In the genomic region with DNA sequence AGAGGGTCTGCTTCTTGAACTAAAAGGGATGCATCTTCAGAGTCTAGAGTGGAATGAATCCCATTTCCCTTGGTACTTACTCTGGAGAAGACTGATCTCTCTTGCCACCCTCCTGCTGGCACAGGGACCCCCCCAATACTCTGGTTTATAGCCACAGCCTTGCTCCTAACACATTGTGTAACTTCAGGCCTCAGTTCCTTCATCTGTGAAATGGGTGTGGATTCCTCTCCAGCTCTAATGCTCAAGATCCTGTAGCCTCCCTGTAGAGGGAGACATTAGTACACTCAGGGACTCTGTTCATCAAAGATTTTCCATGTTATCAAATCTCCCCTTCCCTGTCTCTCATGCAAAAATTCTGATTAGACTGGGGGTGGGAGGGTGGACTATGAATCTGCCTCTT, we compare ENCODE assay signal across 29 cellular contexts.
"Had no signal": no experiment of that assay in that cellular context is flagged by ENCODE, and none has a peak within 500 bp of the region (broad histone marks: within the 10 kb centered on the region; RNA-seq: fewer than 3 reads in every experiment).

No MANE protein-coding gene starts in this region.

- H3K9me3 Mint-ChIP-seq: activated B cell treated with CpG ODN at 0.5 μM for 24 hours; activated CD4-positive, alpha-beta T cell treated with anti-CD3 and anti-CD28 coated beads, Interleukin-2, amount 10 ng/mL, durations not matched to agents 24 days and 14 days; activated naive CD4-positive, alpha-beta T cell treated with anti-CD3 and anti-CD28 coated beads, Interleukin-2, amount 50 U/mL, for 72 hours; activated naive CD8-positive, alpha-beta T cell treated with anti-CD3 and anti-CD28 coated beads, Interleukin-2, amount 50 U/mL, for 24 hours; activated T-cell treated with anti-CD3 and anti-CD28 coated beads, Interleukin-2, amount 50 U/mL, for 4 hours; central memory CD8-positive, alpha-beta T cell had no signal

- H3K36me3 Mint-ChIP-seq: activated CD8-positive, alpha-beta memory T cell treated with anti-CD3 and anti-CD28 coated beads, Interleukin-2, amount 10 ng/mL, durations not matched to agents 7 days and 5 days; activated naive CD4-positive, alpha-beta T cell treated with anti-CD3 and anti-CD28 coated beads, Interleukin-2, amount 50 U/mL, for 72 hours had no signal

- DNase-seq: activated B cell treated with CpG ODN at 0.5 μM for 24 hours; activated CD4-positive, alpha-beta T cell treated with anti-CD3 and anti-CD28 coated beads for 1 hour; activated CD4-positive, alpha-beta T cell treated with anti-CD3 and anti-CD28 coated beads, Interleukin-2, amount 10 ng/mL, durations not matched to agents 24 days and 14 days; activated CD4-positive, alpha-beta T cell treated with anti-CD3 and anti-CD28 coated beads, Interleukin-2, amount 50 U/mL, for 48 hours; activated CD8-positive, alpha-beta memory T cell treated with anti-CD3 and anti-CD28 coated beads, Interleukin-2, amount 10 ng/mL, durations not matched to agents 7 days and 5 days; activated effector memory CD4-positive, alpha-beta T cell treated with anti-CD3 and anti-CD28 coated beads, Interleukin-2, amount 50 U/mL, for 16 hours; activated naive CD4-positive, alpha-beta T cell treated with Interleukin-2 at 50 U/mL for 16 hours; activated naive CD8-positive, alpha-beta T cell treated with anti-CD3 and anti-CD28 coated beads, Interleukin-2, amount 50 U/mL, for 24 hours; activated T-cell treated with anti-CD3 and anti-CD28 coated beads, Interleukin-2, amount 50 U/mL, for 4 hours; amniotic stem cell; body of pancreas; KG1; MV-4-11; NCI-H1105; NCI-H1436; NCI-H1694 treated with DMSO at 0.1 percent for 48 hours; NCI-H2029 treated with DMSO at 0.1 percent for 48 hours; NCI-H345; NCI-H510A; NCI-H526 treated with DMSO at 0.1 percent for 48 hours; NK-92 treated with Interleukin-12 subunit alpha and Interleukin-12 subunit beta, amount 100 ng/mL, for 24 hours; OCI-M1; RPMI8226; T-helper 17 cell; T-helper 9 cell had no signal

- FAIRE-seq: bronchial epithelial cell had no signal

- H3K4me3 Mint-ChIP-seq: activated B cell treated with CpG ODN at 0.5 μM for 24 hours; activated CD4-positive, alpha-beta T cell treated with anti-CD3 and anti-CD28 coated beads, Interleukin-2, amount 10 ng/mL, durations not matched to agents 24 days and 14 days; activated CD8-positive, alpha-beta memory T cell treated with anti-CD3 and anti-CD28 coated beads, Interleukin-2, amount 10 ng/mL, durations not matched to agents 7 days and 5 days; activated naive CD8-positive, alpha-beta T cell treated with anti-CD3 and anti-CD28 coated beads, Interleukin-2, amount 50 U/mL, for 24 hours; activated T-cell treated with anti-CD3 and anti-CD28 coated beads, Interleukin-2, amount 50 U/mL, for 4 hours; central memory CD8-positive, alpha-beta T cell; T-helper 17 cell had no signal

- H3K27me3 ChIP-seq: ascending aorta, body of pancreas had no signal

- H3K27me3 Mint-ChIP-seq: activated CD8-positive, alpha-beta memory T cell treated with anti-CD3 and anti-CD28 coated beads, Interleukin-2, amount 10 ng/mL, durations not matched to agents 7 days and 5 days had no signal

- H3K27ac Mint-ChIP-seq: activated B cell treated with CpG ODN at 0.5 μM for 24 hours; activated CD4-positive, alpha-beta T cell treated with anti-CD3 and anti-CD28 coated beads, Interleukin-2, amount 10 ng/mL, durations not matched to agents 24 days and 14 days; activated CD8-positive, alpha-beta memory T cell treated with anti-CD3 and anti-CD28 coated beads, Interleukin-2, amount 10 ng/mL, durations not matched to agents 7 days and 5 days; activated naive CD4-positive, alpha-beta T cell treated with anti-CD3 and anti-CD28 coated beads, Interleukin-2, amount 50 U/mL, for 72 hours; activated naive CD8-positive, alpha-beta T cell treated with anti-CD3 and anti-CD28 coated beads, Interleukin-2, amount 50 U/mL, for 24 hours; T-helper 17 cell had no signal

- H3K4me1 Mint-ChIP-seq: activated CD4-positive, alpha-beta T cell treated with anti-CD3 and anti-CD28 coated beads, Interleukin-2, amount 10 ng/mL, durations not matched to agents 24 days and 14 days; activated CD8-positive, alpha-beta memory T cell treated with anti-CD3 and anti-CD28 coated beads, Interleukin-2, amount 10 ng/mL, durations not matched to agents 7 days and 5 days; activated naive CD8-positive, alpha-beta T cell treated with anti-CD3 and anti-CD28 coated beads, Interleukin-2, amount 50 U/mL, for 24 hours; central memory CD8-positive, alpha-beta T cell; T-helper 17 cell had no signal

- H3K9me3 ChIP-seq: ascending aorta, body of pancreas had no signal

- H3K36me3 ChIP-seq: ascending aorta had no signal

- H3K27ac ChIP-seq: ascending aorta, body of pancreas had no signal

- H3K4me3 ChIP-seq: ascending aorta, body of pancreas had no signal

- H3K4me1 ChIP-seq: ascending aorta, body of pancreas had no signal
